Comparison of ENCODE assay signal across 19 cellular contexts in the genomic region with DNA sequence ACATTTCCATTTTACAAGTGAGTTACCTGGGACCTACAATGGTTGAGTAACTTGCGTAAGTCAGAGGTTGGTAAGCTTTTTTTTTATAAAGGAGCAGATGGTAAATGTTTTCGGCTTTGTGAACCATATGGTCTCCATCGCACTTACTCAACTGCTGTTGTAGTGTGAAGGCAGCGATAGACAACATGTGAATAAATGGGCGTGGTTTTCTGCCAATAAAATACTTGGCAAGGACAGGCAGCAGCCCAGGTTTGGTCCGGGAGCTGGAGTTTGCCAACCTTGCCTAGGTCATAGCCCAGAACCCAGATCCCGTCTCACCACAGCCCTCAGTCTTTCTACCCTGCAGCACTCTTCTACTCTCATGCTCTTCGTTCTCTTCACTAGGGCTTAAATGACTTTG.
"Had no signal": no experiment of that assay in that cellular context is flagged by ENCODE, and none has a peak within 500 bp of the region (broad histone marks: within the 10 kb centered on the region; RNA-seq: fewer than 3 reads in every experiment).

No MANE protein-coding gene starts in this region.

- H3K27ac ChIP-seq: brain microvascular endothelial cell, lower lobe of right lung, spleen, stomach, testis, upper lobe of right lung had no signal

- H3K9me3 ChIP-seq: lower lobe of right lung, spleen, stomach, testis, upper lobe of right lung had no signal

- ATAC-seq: effector memory CD8-positive, alpha-beta T cell; left cardiac atrium; lower lobe of right lung; sciatic nerve; upper lobe of right lung had no signal

- DNase-seq: activated CD4-positive, CD25-positive, alpha-beta regulatory T cell; activated gamma-delta T cell; activated naive CD8-positive, alpha-beta T cell treated with anti-CD3 and anti-CD28 coated beads for 36 hours; activated T-cell treated with anti-CD3 and anti-CD28 coated beads, Interleukin-2, amount 50 U/mL, for 24 hours; brain microvascular endothelial cell; cerebellar nuclear complex; dermis blood vessel endothelial cell; effector memory CD8-positive, alpha-beta T cell; head of caudate nucleus; immature natural killer cell; left cardiac atrium; lower lobe of right lung; spleen; stomach; testis; upper lobe of right lung had no signal

- H3K4me1 ChIP-seq: testis had no signal

- H3K4me3 Mint-ChIP-seq: activated naive CD8-positive, alpha-beta T cell treated with anti-CD3 and anti-CD28 coated beads for 36 hours; activated T-cell treated with anti-CD3 and anti-CD28 coated beads, Interleukin-2, amount 50 U/mL, for 24 hours; effector memory CD8-positive, alpha-beta T cell; immature natural killer cell; neural crest cell; T-helper 2 cell treated with Interferon-gamma antibody and Interleukin-4, amounts not matched to agents 5 μg/mL and 100 μg/mL, for 36 hours had no signal

- H3K9me3 Mint-ChIP-seq: activated naive CD8-positive, alpha-beta T cell treated with anti-CD3 and anti-CD28 coated beads for 36 hours; activated T-cell treated with anti-CD3 and anti-CD28 coated beads, Interleukin-2, amount 50 U/mL, for 24 hours; effector memory CD8-positive, alpha-beta T cell; immature natural killer cell; neural crest cell; T-helper 2 cell treated with Interferon-gamma antibody and Interleukin-4, amounts not matched to agents 5 μg/mL and 100 μg/mL, for 36 hours had no signal

- H3K4me3 ChIP-seq: lower lobe of right lung, spleen, stomach, testis, upper lobe of right lung had no signal

- H3K27me3 ChIP-seq: brain microvascular endothelial cell, spleen, stomach, testis, upper lobe of right lung had no signal

- H3K27ac Mint-ChIP-seq: activated naive CD8-positive, alpha-beta T cell treated with anti-CD3 and anti-CD28 coated beads for 36 hours; immature natural killer cell; T-helper 2 cell treated with Interferon-gamma antibody and Interleukin-4, amounts not matched to agents 5 μg/mL and 100 μg/mL, for 36 hours had no signal

- H3K27me3 Mint-ChIP-seq: activated naive CD8-positive, alpha-beta T cell treated with anti-CD3 and anti-CD28 coated beads for 36 hours; activated T-cell treated with anti-CD3 and anti-CD28 coated beads, Interleukin-2, amount 50 U/mL, for 24 hours; effector memory CD8-positive, alpha-beta T cell had no signal
